Comparison of ENCODE assay signal across 29 cellular contexts in the genomic region with DNA sequence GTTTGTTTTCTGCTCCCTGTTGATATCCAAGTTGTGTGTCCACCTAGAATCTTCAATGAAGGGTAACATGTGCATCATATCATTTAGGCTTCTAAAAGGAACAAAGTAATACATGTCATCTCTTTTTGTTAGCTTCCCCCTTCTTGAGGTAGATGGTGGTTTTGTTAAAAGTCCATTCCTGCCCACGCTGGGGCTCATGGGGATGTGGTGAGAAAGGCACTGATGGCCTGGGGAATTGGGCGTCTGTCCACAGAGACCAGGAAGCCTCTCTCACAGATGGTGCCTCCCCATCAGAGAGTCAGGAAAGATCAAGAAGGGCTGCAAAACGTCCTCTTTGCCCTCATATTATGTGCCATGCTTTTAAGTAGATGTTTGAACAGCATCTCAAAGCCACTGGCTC.
"Had no signal": no experiment of that assay in that cellular context is flagged by ENCODE, and none has a peak within 500 bp of the region (broad histone marks: within the 10 kb centered on the region; RNA-seq: fewer than 3 reads in every experiment).

No MANE protein-coding gene starts in this region.

- DNase-seq: naive thymus-derived CD8-positive, alpha-beta T cell; nephron progenitor cell; nucleus accumbens; pancreas; retina; right lobe of liver; sigmoid colon; small intestine; stimulated activated CD4-positive, alpha-beta T cell treated with anti-CD3 and anti-CD28 coated beads, Interleukin-15, amount 100 ng/mL, for 24 hours; stimulated activated CD4-positive, alpha-beta T cell treated with anti-CD3 and anti-CD28 coated beads, Interleukin-2, amount 100 ng/mL, for 24 hours; stimulated activated CD4-positive, alpha-beta T cell treated with anti-CD3 and anti-CD28 coated beads, Interleukin-2, amount 100 ng/mL, for 48 hours; stimulated activated CD4-positive, alpha-beta T cell treated with anti-CD3 and anti-CD28 coated beads, Interleukin-4, amount 100 ng/mL, for 4 hours; stimulated activated CD8-positive, alpha-beta memory T cell treated with anti-CD3 and anti-CD28 coated beads, Interleukin-4, amount 100 ng/mL, for 48 hours; stimulated activated naive CD4-positive, alpha-beta T cell; stimulated activated naive CD8-positive, alpha-beta T cell treated with anti-CD3 and anti-CD28 coated beads, Interleukin-15, amount 100 ng/mL, for 72 hours; stimulated activated naive CD8-positive, alpha-beta T cell treated with anti-CD3 and anti-CD28 coated beads, Interleukin-15, Interleukin-2, amounts not matched to agents 100 U/mL and 50 U/mL, for 24 hours; substantia nigra; testis; tibial artery; transverse colon; upper lobe of left lung had no signal

- ATAC-seq: naive thymus-derived CD8-positive, alpha-beta T cell; natural killer cell treated with Interleukin-12 subunit alpha and Interleukin-12 subunit beta and Interleukin-15 and Interleukin-18, amount 100 ng/mL, for 72 hours; pancreas; right lobe of liver; stimulated activated memory B cell treated with anti-CD40 and anti-IgM and Interleukin-4, amounts not matched to agents 10 μg/mL and 1 μg/mL and 100 μg/mL, for 72 hours; stimulated activated naive CD8-positive, alpha-beta T cell treated with anti-CD3 and anti-CD28 coated beads, Interleukin-15, amount 100 ng/mL, for 72 hours; stimulated activated naive CD8-positive, alpha-beta T cell treated with anti-CD3 and anti-CD28 coated beads, Interleukin-15, Interleukin-2, amounts not matched to agents 100 U/mL and 50 U/mL, for 24 hours had no signal

- H3K4me3 ChIP-seq: pancreas, prostate gland, right atrium auricular region, right lobe of liver, sigmoid colon, suprapubic skin, testis, tibial artery, transverse colon, upper lobe of left lung, vagina had no signal

- H3K36me3 ChIP-seq: neutrophil, pancreas, prostate gland, right atrium auricular region, right lobe of liver, sigmoid colon, suprapubic skin, tibial artery, transverse colon, upper lobe of left lung, vagina had no signal

- H3K4me1 ChIP-seq: pancreas, prostate gland, right lobe of liver, testis had no signal

- FAIRE-seq: pancreas, small intestine, urothelium cell line had no signal

- H3K27ac ChIP-seq: neutrophil, pancreas, prostate gland, right atrium auricular region, right lobe of liver, sigmoid colon, suprapubic skin, testis, tibial artery, transverse colon, upper lobe of left lung, vagina had no signal

- H3K9me3 ChIP-seq: neutrophil, pancreas, prostate gland, right atrium auricular region, right lobe of liver, sigmoid colon, suprapubic skin, testis, tibial artery, transverse colon, upper lobe of left lung, vagina had no signal

- H3K27me3 ChIP-seq: pancreas, right atrium auricular region, right lobe of liver, sigmoid colon, suprapubic skin, testis, tibial artery, transverse colon, upper lobe of left lung, vagina had no signal
